In the genomic region with DNA sequence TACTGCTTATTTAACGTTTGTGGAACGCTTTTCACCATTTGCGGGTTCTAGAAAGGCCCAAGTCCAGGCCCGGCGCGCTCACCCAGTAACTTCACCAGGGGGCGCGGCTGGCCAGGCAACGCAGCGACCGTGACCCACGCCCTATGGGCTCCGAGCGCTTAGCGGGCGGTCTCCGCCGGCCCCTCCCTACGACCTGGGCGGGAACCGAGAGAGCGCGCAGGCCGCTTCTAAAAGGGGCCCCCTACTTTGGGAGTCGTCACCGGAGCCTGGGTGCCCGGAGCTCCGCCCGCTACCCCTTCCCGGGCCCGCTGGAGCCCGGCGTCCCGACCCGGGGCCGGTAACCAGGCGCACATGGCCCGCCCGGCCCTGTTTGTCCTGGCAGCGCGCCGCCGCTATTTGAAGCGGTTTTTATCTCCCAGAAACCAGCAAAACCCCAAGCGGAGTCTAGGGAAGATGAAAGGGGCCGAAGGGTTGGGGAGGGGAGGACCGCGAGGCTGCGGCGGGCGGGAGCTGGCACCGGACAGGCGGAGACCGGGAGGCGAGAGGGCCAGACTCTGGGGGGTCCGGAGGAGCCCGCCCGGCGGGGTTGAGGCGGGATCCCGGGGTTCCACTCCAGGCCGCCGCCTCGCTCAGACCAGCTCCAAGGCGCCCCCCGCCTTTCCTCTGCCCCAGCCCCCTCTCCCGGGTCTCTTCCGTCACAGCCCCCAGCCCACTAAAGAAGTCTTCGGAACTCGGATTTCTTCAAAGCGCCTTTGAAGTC, we compare ENCODE assay signal across 1 cellular context.
TF ChIP-seq lines count a peak whose summit lies in the region.

No MANE protein-coding gene starts in this region.

TF ChIP-seq in HepG2, 621 proteins besides CTCF, POLR2A, EP300 and RAD21 (continued from another document and continues in another):
- TF ChIP-seq, protein P1, sequence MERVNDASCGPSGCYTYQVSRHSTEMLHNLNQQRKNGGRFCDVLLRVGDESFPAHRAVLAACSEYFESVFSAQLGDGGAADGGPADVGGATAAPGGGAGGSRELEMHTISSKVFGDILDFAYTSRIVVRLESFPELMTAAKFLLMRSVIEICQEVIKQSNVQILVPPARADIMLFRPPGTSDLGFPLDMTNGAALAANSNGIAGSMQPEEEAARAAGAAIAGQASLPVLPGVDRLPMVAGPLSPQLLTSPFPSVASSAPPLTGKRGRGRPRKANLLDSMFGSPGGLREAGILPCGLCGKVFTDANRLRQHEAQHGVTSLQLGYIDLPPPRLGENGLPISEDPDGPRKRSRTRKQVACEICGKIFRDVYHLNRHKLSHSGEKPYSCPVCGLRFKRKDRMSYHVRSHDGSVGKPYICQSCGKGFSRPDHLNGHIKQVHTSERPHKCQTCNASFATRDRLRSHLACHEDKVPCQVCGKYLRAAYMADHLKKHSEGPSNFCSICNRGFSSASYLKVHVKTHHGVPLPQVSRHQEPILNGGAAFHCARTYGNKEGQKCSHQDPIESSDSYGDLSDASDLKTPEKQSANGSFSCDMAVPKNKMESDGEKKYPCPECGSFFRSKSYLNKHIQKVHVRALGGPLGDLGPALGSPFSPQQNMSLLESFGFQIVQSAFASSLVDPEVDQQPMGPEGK (CRISPR knock-in tag; IDR thresholded peaks at IDR 0.05), result peak; percentile 88
- TF ChIP-seq NKX3-1 (CRISPR knock-in tag; IDR thresholded peaks at IDR 0.05), result peak; percentile 71; the same call in 1 of the 2 replicates
- TF ChIP-seq PCBP2 (optimal IDR thresholded peaks at IDR 0.05; ENCODE audit: low read depth, low read length, poor library complexity, severe bottlenecking), result no peak
- peak; percentile 80; the same call in 1 of the 2 replicates for TF ChIP-seq GABPB1 (CRISPR knock-in tag; IDR thresholded peaks at IDR 0.05)
- TF ChIP-seq, protein P2, sequence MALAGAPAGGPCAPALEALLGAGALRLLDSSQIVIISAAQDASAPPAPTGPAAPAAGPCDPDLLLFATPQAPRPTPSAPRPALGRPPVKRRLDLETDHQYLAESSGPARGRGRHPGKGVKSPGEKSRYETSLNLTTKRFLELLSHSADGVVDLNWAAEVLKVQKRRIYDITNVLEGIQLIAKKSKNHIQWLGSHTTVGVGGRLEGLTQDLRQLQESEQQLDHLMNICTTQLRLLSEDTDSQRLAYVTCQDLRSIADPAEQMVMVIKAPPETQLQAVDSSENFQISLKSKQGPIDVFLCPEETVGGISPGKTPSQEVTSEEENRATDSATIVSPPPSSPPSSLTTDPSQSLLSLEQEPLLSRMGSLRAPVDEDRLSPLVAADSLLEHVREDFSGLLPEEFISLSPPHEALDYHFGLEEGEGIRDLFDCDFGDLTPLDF (CRISPR knock-in tag; IDR thresholded peaks at IDR 0.05), result peak; percentile 95
- TF ChIP-seq, protein P3, sequence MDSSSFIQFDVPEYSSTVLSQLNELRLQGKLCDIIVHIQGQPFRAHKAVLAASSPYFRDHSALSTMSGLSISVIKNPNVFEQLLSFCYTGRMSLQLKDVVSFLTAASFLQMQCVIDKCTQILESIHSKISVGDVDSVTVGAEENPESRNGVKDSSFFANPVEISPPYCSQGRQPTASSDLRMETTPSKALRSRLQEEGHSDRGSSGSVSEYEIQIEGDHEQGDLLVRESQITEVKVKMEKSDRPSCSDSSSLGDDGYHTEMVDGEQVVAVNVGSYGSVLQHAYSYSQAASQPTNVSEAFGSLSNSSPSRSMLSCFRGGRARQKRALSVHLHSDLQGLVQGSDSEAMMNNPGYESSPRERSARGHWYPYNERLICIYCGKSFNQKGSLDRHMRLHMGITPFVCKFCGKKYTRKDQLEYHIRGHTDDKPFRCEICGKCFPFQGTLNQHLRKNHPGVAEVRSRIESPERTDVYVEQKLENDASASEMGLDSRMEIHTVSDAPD (CRISPR knock-in tag; IDR thresholded peaks at IDR 0.05), result peak; percentile 63; the same call in 1 of the 2 replicates
- peak; percentile 62; the same call in 1 of the 2 replicates for TF ChIP-seq ZBTB38 (CRISPR knock-in tag; IDR thresholded peaks at IDR 0.05)
- TF ChIP-seq ZMYM3 (CRISPR knock-in tag; IDR thresholded peaks at IDR 0.05), result peak; percentile 30; the same call in 1 of the 2 replicates
- TF ChIP-seq DR1 (CRISPR knock-in tag; IDR thresholded peaks at IDR 0.05), result peak; percentile 76
- peak; percentile 59 for TF ChIP-seq ZNF777 (CRISPR knock-in tag; IDR thresholded peaks at IDR 0.05)
- TF ChIP-seq KMT2A (CRISPR knock-in tag; IDR thresholded peaks at IDR 0.05), result peak; percentile 59; the same call in 1 of the 2 replicates
- no peak for TF ChIP-seq IRX3 (CRISPR knock-in tag; IDR thresholded peaks at IDR 0.05; ENCODE audit: borderline replicate concordance, low read depth)
- 0 out of 2 replicates have a peak, but pooled peaks have one; percentile 41 for TF ChIP-seq ZNF367 (CRISPR knock-in tag; IDR thresholded peaks at IDR 0.05; ENCODE audit: borderline replicate concordance)
- 0 out of 2 replicates have a peak, but pooled peaks have one; percentile 77 for TF ChIP-seq ZNF552 (CRISPR knock-in tag; IDR thresholded peaks at IDR 0.05; ENCODE audit: borderline replicate concordance)
- peak; percentile 70 for TF ChIP-seq HNF4A (CRISPR knock-in tag; IDR thresholded peaks at IDR 0.05)
- TF ChIP-seq, protein P4, sequence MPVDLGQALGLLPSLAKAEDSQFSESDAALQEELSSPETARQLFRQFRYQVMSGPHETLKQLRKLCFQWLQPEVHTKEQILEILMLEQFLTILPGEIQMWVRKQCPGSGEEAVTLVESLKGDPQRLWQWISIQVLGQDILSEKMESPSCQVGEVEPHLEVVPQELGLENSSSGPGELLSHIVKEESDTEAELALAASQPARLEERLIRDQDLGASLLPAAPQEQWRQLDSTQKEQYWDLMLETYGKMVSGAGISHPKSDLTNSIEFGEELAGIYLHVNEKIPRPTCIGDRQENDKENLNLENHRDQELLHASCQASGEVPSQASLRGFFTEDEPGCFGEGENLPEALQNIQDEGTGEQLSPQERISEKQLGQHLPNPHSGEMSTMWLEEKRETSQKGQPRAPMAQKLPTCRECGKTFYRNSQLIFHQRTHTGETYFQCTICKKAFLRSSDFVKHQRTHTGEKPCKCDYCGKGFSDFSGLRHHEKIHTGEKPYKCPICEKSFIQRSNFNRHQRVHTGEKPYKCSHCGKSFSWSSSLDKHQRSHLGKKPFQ (CRISPR knock-in tag; IDR thresholded peaks at IDR 0.05; ENCODE audit: insufficient replicate concordance), result no peak
- no peak for TF ChIP-seq PAWR (CRISPR knock-in tag; IDR thresholded peaks at IDR 0.05; ENCODE audit: borderline replicate concordance)
- peak; percentile 16; the same call in 1 of the 2 replicates for TF ChIP-seq ETV5 (CRISPR knock-in tag; IDR thresholded peaks at IDR 0.05; ENCODE audit: borderline replicate concordance)
- TF ChIP-seq ZNF350 (CRISPR knock-in tag; IDR thresholded peaks at IDR 0.05; ENCODE audit: borderline replicate concordance, low read depth), result peak; percentile 73
- peak; percentile 76; the same call in 1 of the 2 replicates for TF ChIP-seq HNRNPL (IDR thresholded peaks at IDR 0.05; ENCODE audit: low read depth, low read length)
- 0 out of 2 replicates have a peak, but pooled peaks have one; percentile 21 for TF ChIP-seq NCOA2 (CRISPR knock-in tag; IDR thresholded peaks at IDR 0.05)
- TF ChIP-seq SNAPC2 (CRISPR knock-in tag; IDR thresholded peaks at IDR 0.05), result peak; percentile 74
- TF ChIP-seq JUND (CRISPR knock-in tag; IDR thresholded peaks at IDR 0.05), result 0 out of 2 replicates have a peak, but pooled peaks have one; percentile 28
- no peak for TF ChIP-seq REL (CRISPR knock-in tag; conservative IDR thresholded peaks at IDR 0.05)
- peak; percentile 41; the same call in 1 of the 2 replicates for TF ChIP-seq ZNF749 (CRISPR knock-in tag; IDR thresholded peaks at IDR 0.05; ENCODE audit: borderline replicate concordance)
- 0 out of 2 replicates have a peak, but pooled peaks have one; percentile 66 for TF ChIP-seq GLI4 (CRISPR knock-in tag; IDR thresholded peaks at IDR 0.05; ENCODE audit: borderline replicate concordance)
- TF ChIP-seq ZNF724P (CRISPR knock-in tag; IDR thresholded peaks at IDR 0.05; ENCODE audit: borderline replicate concordance), result peak; percentile 49; the same call in 1 of the 2 replicates
- TF ChIP-seq TCF7 (IDR thresholded peaks at IDR 0.05; ENCODE audit: low read depth), result peak; percentile 58
- peak; percentile 37; the same call in 1 of the 2 replicates for TF ChIP-seq MEIS2 (CRISPR knock-in tag; IDR thresholded peaks at IDR 0.05)
- TF ChIP-seq, protein P5, sequence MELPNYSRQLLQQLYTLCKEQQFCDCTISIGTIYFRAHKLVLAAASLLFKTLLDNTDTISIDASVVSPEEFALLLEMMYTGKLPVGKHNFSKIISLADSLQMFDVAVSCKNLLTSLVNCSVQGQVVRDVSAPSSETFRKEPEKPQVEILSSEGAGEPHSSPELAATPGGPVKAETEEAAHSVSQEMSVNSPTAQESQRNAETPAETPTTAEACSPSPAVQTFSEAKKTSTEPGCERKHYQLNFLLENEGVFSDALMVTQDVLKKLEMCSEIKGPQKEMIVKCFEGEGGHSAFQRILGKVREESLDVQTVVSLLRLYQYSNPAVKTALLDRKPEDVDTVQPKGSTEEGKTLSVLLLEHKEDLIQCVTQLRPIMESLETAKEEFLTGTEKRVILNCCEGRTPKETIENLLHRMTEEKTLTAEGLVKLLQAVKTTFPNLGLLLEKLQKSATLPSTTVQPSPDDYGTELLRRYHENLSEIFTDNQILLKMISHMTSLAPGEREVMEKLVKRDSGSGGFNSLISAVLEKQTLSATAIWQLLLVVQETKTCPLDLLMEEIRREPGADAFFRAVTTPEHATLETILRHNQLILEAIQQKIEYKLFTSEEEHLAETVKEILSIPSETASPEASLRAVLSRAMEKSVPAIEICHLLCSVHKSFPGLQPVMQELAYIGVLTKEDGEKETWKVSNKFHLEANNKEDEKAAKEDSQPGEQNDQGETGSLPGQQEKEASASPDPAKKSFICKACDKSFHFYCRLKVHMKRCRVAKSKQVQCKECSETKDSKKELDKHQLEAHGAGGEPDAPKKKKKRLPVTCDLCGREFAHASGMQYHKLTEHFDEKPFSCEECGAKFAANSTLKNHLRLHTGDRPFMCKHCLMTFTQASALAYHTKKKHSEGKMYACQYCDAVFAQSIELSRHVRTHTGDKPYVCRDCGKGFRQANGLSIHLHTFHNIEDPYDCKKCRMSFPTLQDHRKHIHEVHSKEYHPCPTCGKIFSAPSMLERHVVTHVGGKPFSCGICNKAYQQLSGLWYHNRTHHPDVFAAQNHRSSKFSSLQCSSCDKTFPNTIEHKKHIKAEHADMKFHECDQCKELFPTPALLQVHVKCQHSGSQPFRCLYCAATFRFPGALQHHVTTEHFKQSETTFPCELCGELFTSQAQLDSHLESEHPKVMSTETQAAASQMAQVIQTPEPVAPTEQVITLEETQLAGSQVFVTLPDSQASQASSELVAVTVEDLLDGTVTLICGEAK (IDR thresholded peaks at IDR 0.05), result no peak
- TF ChIP-seq, protein P5 (CRISPR knock-in tag; IDR thresholded peaks at IDR 0.05), result peak; percentile 61; the same call in 1 of the 2 replicates
- TF ChIP-seq ZMYM4 (CRISPR knock-in tag; IDR thresholded peaks at IDR 0.05), result peak; percentile 56; the same call in 1 of the 2 replicates
- peak; percentile 49; the same call in 1 of the 2 replicates for TF ChIP-seq POLR2AphosphoS5 (IDR thresholded peaks at IDR 0.05; ENCODE audit: low read depth, low read length)
- TF ChIP-seq RARA (CRISPR knock-in tag; IDR thresholded peaks at IDR 0.05), result 0 out of 2 replicates have a peak, but pooled peaks have one; percentile 35
- TF ChIP-seq, protein P6, sequence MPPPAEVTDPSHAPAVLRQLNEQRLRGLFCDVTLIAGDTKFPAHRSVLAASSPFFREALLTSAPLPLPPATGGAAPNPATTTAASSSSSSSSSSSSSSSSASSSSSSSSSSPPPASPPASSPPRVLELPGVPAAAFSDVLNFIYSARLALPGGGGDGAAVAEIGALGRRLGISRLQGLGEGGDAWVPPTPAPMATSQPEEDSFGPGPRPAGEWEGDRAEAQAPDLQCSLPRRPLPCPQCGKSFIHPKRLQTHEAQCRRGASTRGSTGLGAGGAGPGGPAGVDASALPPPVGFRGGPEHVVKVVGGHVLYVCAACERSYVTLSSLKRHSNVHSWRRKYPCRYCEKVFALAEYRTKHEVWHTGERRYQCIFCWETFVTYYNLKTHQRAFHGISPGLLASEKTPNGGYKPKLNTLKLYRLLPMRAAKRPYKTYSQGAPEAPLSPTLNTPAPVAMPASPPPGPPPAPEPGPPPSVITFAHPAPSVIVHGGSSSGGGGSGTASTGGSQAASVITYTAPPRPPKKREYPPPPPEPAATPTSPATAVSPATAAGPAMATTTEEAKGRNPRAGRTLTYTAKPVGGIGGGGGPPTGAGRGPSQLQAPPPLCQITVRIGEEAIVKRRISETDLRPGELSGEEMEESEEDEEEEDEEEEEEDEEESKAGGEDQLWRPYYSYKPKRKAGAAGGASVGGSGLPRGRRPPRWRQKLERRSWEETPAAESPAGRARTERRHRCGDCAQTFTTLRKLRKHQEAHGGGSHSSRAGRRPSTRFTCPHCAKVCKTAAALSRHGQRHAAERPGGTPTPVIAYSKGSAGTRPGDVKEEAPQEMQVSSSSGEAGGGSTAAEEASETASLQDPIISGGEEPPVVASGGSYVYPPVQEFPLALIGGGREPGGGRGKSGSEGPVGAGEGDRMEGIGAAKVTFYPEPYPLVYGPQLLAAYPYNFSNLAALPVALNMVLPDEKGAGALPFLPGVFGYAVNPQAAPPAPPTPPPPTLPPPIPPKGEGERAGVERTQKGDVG (CRISPR knock-in tag; IDR thresholded peaks at IDR 0.05; ENCODE audit: borderline replicate concordance), result peak; percentile 40; the same call in 1 of the 2 replicates
- TF ChIP-seq ZNF619 (CRISPR knock-in tag; IDR thresholded peaks at IDR 0.05), result peak; percentile 88
- TF ChIP-seq TARDBP (CRISPR knock-in tag; IDR thresholded peaks at IDR 0.05), result peak; percentile 46; the same call in 1 of the 2 replicates
